In the genomic region with DNA sequence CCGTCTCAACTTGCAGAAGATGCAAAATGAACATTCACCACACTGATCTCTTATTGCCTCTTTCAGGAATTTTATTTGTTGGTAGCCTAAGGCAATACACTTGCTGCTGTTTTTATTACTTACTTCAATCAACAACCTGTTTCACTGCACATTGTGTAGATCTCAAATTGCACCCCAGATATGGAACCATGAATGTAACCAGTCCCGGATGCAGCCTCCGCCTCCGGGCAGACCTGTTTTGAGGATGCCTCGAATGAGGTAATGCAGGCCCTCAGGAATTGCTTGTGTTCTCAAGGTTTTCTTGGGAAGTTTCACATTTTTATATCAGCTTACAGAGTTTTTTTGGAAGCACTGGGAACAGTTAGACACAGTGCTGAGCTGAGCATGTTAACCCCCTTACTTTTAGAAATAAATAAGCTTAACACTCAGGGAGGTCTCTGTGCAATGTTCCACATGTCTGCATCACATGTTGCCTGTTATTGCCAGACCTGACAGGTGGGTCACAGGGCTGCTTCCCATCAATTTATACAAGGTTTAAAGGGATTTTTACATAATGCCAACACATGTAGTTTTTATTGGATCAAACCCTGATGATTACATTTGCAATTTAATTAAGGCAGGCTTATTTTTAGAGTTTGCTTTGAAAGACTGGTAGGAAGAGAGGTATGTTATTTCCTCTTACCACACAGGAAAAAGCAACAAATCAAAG, we compare ENCODE assay signal across 21 cellular contexts.
"Had no signal": no experiment of that assay in that cellular context is flagged by ENCODE, and none has a peak within 500 bp of the region (broad histone marks: within the 10 kb centered on the region; RNA-seq: fewer than 3 reads in every experiment).

No MANE protein-coding gene starts in this region.

- H3K27ac ChIP-seq: epithelial cell of prostate, esophagus muscularis mucosa, gastroesophageal sphincter, left ventricle myocardium inferior, lower lobe of right lung, psoas muscle, spleen, testis had no signal

- H3K4me1 ChIP-seq: esophagus muscularis mucosa, gastroesophageal sphincter, left ventricle myocardium inferior, lower lobe of right lung, psoas muscle, spleen, testis had no signal

- H3K9me3 ChIP-seq: esophagus muscularis mucosa, gastroesophageal sphincter, left ventricle myocardium inferior, lower lobe of right lung, psoas muscle, testis had no signal

- H3K4me2 ChIP-seq: neural progenitor cell had no signal

- H3K27me3 ChIP-seq: esophagus muscularis mucosa, gastroesophageal sphincter, neural progenitor cell, spleen, testis had no signal

- H3K36me3 ChIP-seq: esophagus muscularis mucosa, gastroesophageal sphincter, left ventricle myocardium inferior, lower lobe of right lung, neural progenitor cell, spleen had no signal

- H3K4me3 ChIP-seq: esophagus muscularis mucosa, gastroesophageal sphincter, left ventricle myocardium inferior, lower lobe of right lung, neural progenitor cell, psoas muscle, spleen, testis had no signal

- ATAC-seq: effector memory CD8-positive, alpha-beta T cell; gastroesophageal sphincter; lower lobe of right lung; natural killer cell treated with Interleukin-12 subunit alpha and Interleukin-12 subunit beta and Interleukin-15 and Interleukin-18, amount 100 ng/mL, for 72 hours; psoas muscle; sciatic nerve; stimulated activated memory B cell treated with anti-CD40 and anti-IgM and Interleukin-4, amounts not matched to agents 10 μg/mL and 1 μg/mL and 100 μg/mL, for 72 hours; stimulated activated naive CD8-positive, alpha-beta T cell treated with anti-CD3 and anti-CD28 coated beads, Interleukin-15, amount 100 ng/mL, for 72 hours had no signal

- H3K9ac ChIP-seq: neural progenitor cell had no signal

- DNase-seq: effector memory CD8-positive, alpha-beta T cell; foreskin fibroblast; glutamatergic neuron; islet precursor cell; left ventricle myocardium inferior; lower lobe of right lung; psoas muscle; spleen; stimulated activated CD4-positive, alpha-beta T cell treated with anti-CD3 and anti-CD28 coated beads, Interleukin-15, amount 100 ng/mL, for 24 hours; stimulated activated CD4-positive, alpha-beta T cell treated with anti-CD3 and anti-CD28 coated beads, Interleukin-1b, Interleukin-23, amount 100 ng/mL, for 48 hours; stimulated activated CD4-positive, alpha-beta T cell treated with anti-CD3 and anti-CD28 coated beads, Interleukin-4, amount 100 ng/mL, for 24 hours; stimulated activated naive CD8-positive, alpha-beta T cell treated with anti-CD3 and anti-CD28 coated beads, Interleukin-15, amount 100 ng/mL, for 72 hours; testis; trophoblast cell had no signal

- H2AFZ ChIP-seq: neural progenitor cell had no signal
